9 cellular contexts compared by ENCODE assay signal in genomic region chr14:23325746-23326145, GRCh38. TPM values are rescaled to one million over a fixed set of nuclear protein-coding genes. Genes with fewer than 3 reads are reported as not detected.
DNase-seq lines count a peak whose midpoint lies in the region; ATAC-seq and TF ChIP-seq lines count a peak whose summit lies in the region.
"Not testable (repeated sequence)": the region's sequence is repeated elsewhere in the genome, so short reads cannot be mapped to it uniquely, and the experiment has no call there.
"Had no signal": no experiment of that assay in that cellular context is flagged by ENCODE, and none has a peak within 500 bp of the region (broad histone marks: within the 10 kb centered on the region; RNA-seq: fewer than 3 reads in every experiment).

No MANE protein-coding gene starts in this region.

- not testable (repeated sequence) for BruUV-seq in Calu3 (replicated peaks; lab: Mats Ljungman, UMichigan)

- WGBS in smooth muscle cell (ENCODE audit: low lambda C conversion rate) = 95% methylated on average over 5 of the region's 5 CpGs
- 46 to 66% methylated on average over 5 of the region's 5 CpGs for WGBS in testis, 2 donors

- not testable (repeated sequence) for H3K27me3 Mint-ChIP-seq in Calu3 (ENCODE audit: unreplicated experiment); T-helper 17 cell; activated naive CD8-positive, alpha-beta T cell treated with anti-CD3 and anti-CD28 coated beads, Interleukin-2, amount 50 U/mL, for 24 hours; glutamatergic neuron (ENCODE audit: unreplicated experiment); nephron (ENCODE audit: low read depth)

- H3K27me3 ChIP-seq in smooth muscle cell (ENCODE audit: low read depth); testis: not testable (repeated sequence)

- TF ChIP-seq CTCF in Calu3 (IDR thresholded peaks at IDR 0.05; ENCODE audit: unreplicated experiment); glutamatergic neuron (IDR thresholded peaks at IDR 0.05; ENCODE audit: partially characterized antibody, unreplicated experiment); nephron (IDR thresholded peaks at IDR 0.05; ENCODE audit: unreplicated experiment in 3 of 3); smooth muscle cell (IDR thresholded peaks at IDR 0.05; ENCODE audit: borderline replicate concordance, insufficient read depth, poor library complexity, severe bottlenecking); testis (IDR thresholded peaks at IDR 0.05): not testable (repeated sequence)

- H3K4me3 Mint-ChIP-seq in Calu3 (ENCODE audit: low read depth, unreplicated experiment); T-helper 17 cell; activated naive CD8-positive, alpha-beta T cell treated with anti-CD3 and anti-CD28 coated beads, Interleukin-2, amount 50 U/mL, for 24 hours: not testable (repeated sequence)
- H3K4me3 Mint-ChIP-seq in glutamatergic neuron (ENCODE audit: unreplicated experiment) (peak overlapping the region; percentile 14), nephron (peak overlapping the region; percentile 7 to 17 (median 15))

- not testable (repeated sequence) for H3K4me2 ChIP-seq in smooth muscle cell

- peak overlapping the region; percentile 13 for H3K27ac ChIP-seq in smooth muscle cell (ENCODE audit: low read depth)
- peak overlapping the region; percentile 99 for H3K27ac ChIP-seq in testis

- not testable (repeated sequence) for ATAC-seq in T-helper 17 cell; activated naive CD8-positive, alpha-beta T cell treated with anti-CD3 and anti-CD28 coated beads, Interleukin-2, amount 50 U/mL, for 24 hours

- peaks cover 33% of the 10 kb centered on the region for H4K20me1 ChIP-seq in smooth muscle cell (ENCODE audit: low read depth)

- not testable (repeated sequence) for H3K4me3 ChIP-seq in smooth muscle cell, testis

- H3K4me1 ChIP-seq in smooth muscle cell (ENCODE audit: low read depth) = peaks cover 13% of the 10 kb centered on the region
- peaks cover 41% of the 10 kb centered on the region for H3K4me1 ChIP-seq in testis

- not testable (repeated sequence) for H3K9me3 ChIP-seq in T-helper 17 cell (ENCODE audit: control insufficient read depth, low read length, poor library complexity, severe bottlenecking); smooth muscle cell (replicated peaks; ENCODE audit: low read depth); testis

- not testable (repeated sequence) for H2AFZ ChIP-seq in smooth muscle cell (ENCODE audit: low read depth)

- not testable (repeated sequence) for H3K9ac ChIP-seq in smooth muscle cell (ENCODE audit: low read depth)

- peaks cover 34% of the 10 kb centered on the region for H3F3A ChIP-seq in smooth muscle cell (ENCODE audit: low read depth)

- H3K4me1 Mint-ChIP-seq in Calu3 (ENCODE audit: low read depth, unreplicated experiment) = peaks cover 20% of the 10 kb centered on the region
- H3K4me1 Mint-ChIP-seq in T-helper 17 cell = peaks cover 18% of the 10 kb centered on the region
- peaks cover 24% of the 10 kb centered on the region for H3K4me1 Mint-ChIP-seq in activated naive CD8-positive, alpha-beta T cell treated with anti-CD3 and anti-CD28 coated beads, Interleukin-2, amount 50 U/mL, for 24 hours
- H3K4me1 Mint-ChIP-seq in glutamatergic neuron (ENCODE audit: low read depth, unreplicated experiment) = not testable (repeated sequence)
- H3K4me1 Mint-ChIP-seq in nephron = peaks cover 22% of the 10 kb centered on the region

- intact Hi-C loops in Calu3 (cut with micrococcal nuclease; ENCODE audit: unreplicated experiment) = loop anchor here (5.0 to 10.0 kb wide), 2 partner anchors 132 to 229 kb away; partner anchors contain the start of genes THTPA and ZFHX2
- intact Hi-C loops in testis (cut with DNase I; ENCODE audit: low total_unique reads) = not testable (repeated sequence)

- CTCF ChIA-PET in Calu3 (lab: Charles Lee) = not testable (repeated sequence)

- peaks cover 61% of the 10 kb centered on the region for H3K36me3 Mint-ChIP-seq in Calu3 (ENCODE audit: insufficient read depth, unreplicated experiment)
- H3K36me3 Mint-ChIP-seq in T-helper 17 cell (ENCODE audit: low read depth); glutamatergic neuron (ENCODE audit: unreplicated experiment): not testable (repeated sequence)
- H3K36me3 Mint-ChIP-seq in activated naive CD8-positive, alpha-beta T cell treated with anti-CD3 and anti-CD28 coated beads, Interleukin-2, amount 50 U/mL, for 24 hours (ENCODE audit: low read depth) = peaks cover 38% of the 10 kb centered on the region
- H3K36me3 Mint-ChIP-seq in nephron (ENCODE audit: low read depth) = peaks cover 41% of the 10 kb centered on the region

- peak overlapping the region; percentile 25 for H3K27ac Mint-ChIP-seq in Calu3 (ENCODE audit: unreplicated experiment)
- H3K27ac Mint-ChIP-seq in T-helper 17 cell = peak overlapping the region; percentile 51
- H3K27ac Mint-ChIP-seq in activated naive CD8-positive, alpha-beta T cell treated with anti-CD3 and anti-CD28 coated beads, Interleukin-2, amount 50 U/mL, for 24 hours = peak overlapping the region; percentile 7
- H3K27ac Mint-ChIP-seq in glutamatergic neuron (ENCODE audit: unreplicated experiment) = not testable (repeated sequence)
- peak overlapping the region; percentile 14 to 69 (median 24) for H3K27ac Mint-ChIP-seq in nephron

- H3K36me3 ChIP-seq in smooth muscle cell (ENCODE audit: low read depth); testis (ENCODE audit: low read depth, missing control alignments): not testable (repeated sequence)

- not testable (repeated sequence) for TF ChIP-seq POLR2A in testis (IDR thresholded peaks at IDR 0.05)

- H3K79me2 ChIP-seq in smooth muscle cell (ENCODE audit: low read depth) = peaks cover 25% of the 10 kb centered on the region

- not testable (repeated sequence) for H3K9me3 Mint-ChIP-seq in Calu3 (ENCODE audit: low read depth, unreplicated experiment); activated naive CD8-positive, alpha-beta T cell treated with anti-CD3 and anti-CD28 coated beads, Interleukin-2, amount 50 U/mL, for 24 hours; nephron
- peaks cover 14% of the 10 kb centered on the region for H3K9me3 Mint-ChIP-seq in glutamatergic neuron (ENCODE audit: unreplicated experiment)

- DNase-seq in Calu3; T-helper 17 cell; activated naive CD8-positive, alpha-beta T cell treated with anti-CD3 and anti-CD28 coated beads, Interleukin-2, amount 50 U/mL, for 24 hours; glutamatergic neuron; smooth muscle cell (lab: John Stamatoyannopoulos, UW; ENCODE audit: unreplicated experiment); testis: not testable (repeated sequence)

RNA-seq across cellular contexts. Expression of gene PABPN1, which starts 4.5 kb away (rescaled TPM):
- 173 and 181 TPM in 2 replicates for total RNA-seq in Calu3 (2022)
- total RNA-seq in T-helper 17 cell = 100 to 1,000 TPM; 168 to 182 TPM
- total RNA-seq in glutamatergic neuron (ENCODE audit: unreplicated experiment) = 355 TPM
- total RNA-seq in smooth muscle cell = 48.3 and 52.3 TPM in 2 replicates
- 139 and 156 TPM in 2 replicates for polyA plus RNA-seq in smooth muscle cell
- 100 to 1,000 TPM; 194 TPM for total RNA-seq in testis
- polyA plus RNA-seq in testis (ENCODE audit: insufficient read depth, low read depth, low replicate concordance) = 222 TPM

RNA-seq across cellular contexts. Expression of gene BCL2L2, which starts 19.1 kb away (rescaled TPM):
- 19.0 and 21.3 TPM in 2 replicates for total RNA-seq in Calu3 (2022)
- 1 to 10 TPM; 3.5 to 5.0 TPM for total RNA-seq in T-helper 17 cell
- 32.6 TPM for total RNA-seq in glutamatergic neuron (ENCODE audit: unreplicated experiment)
- total RNA-seq in smooth muscle cell = 11.7 and 13.2 TPM in 2 replicates
- 1.6 and 2.0 TPM in 2 replicates for polyA plus RNA-seq in smooth muscle cell
- total RNA-seq in testis = 10 to 100 TPM; 78.0 to 85.1 TPM
- 46.8 TPM for polyA plus RNA-seq in testis (ENCODE audit: insufficient read depth, low read depth, low replicate concordance)

RNA-seq across cellular contexts. Expression of gene PPP1R3E, which starts 23.1 kb away (rescaled TPM):
- total RNA-seq in Calu3 (2022) (12.8 and 16.2 TPM in 2 replicates), T-helper 17 cell (10 to 100 TPM; 30.6 to 33.8 TPM), glutamatergic neuron (ENCODE audit: unreplicated experiment) (10.8 TPM), smooth muscle cell (1.7 and 2.0 TPM in 2 replicates), testis (10 to 100 TPM; 30.4 to 43.5 TPM)
- polyA plus RNA-seq in smooth muscle cell (0.71 and 1.5 TPM in 2 replicates), testis (ENCODE audit: insufficient read depth, low read depth, low replicate concordance) (39.2 TPM)

RNA-seq across cellular contexts. Expression of gene SLC22A17, which starts 26.9 kb away (rescaled TPM):
- 0.39 and 0.61 TPM in 2 replicates for total RNA-seq in Calu3 (2022)
- 10 to 100 TPM in 1 of 2 donors, 1 to 10 TPM in 1; 3.7 to 10.5 TPM for total RNA-seq in T-helper 17 cell
- 70.6 TPM for total RNA-seq in glutamatergic neuron (ENCODE audit: unreplicated experiment)
- 70.3 and 81.0 TPM in 2 replicates for total RNA-seq in smooth muscle cell
- 127 and 134 TPM in 2 replicates for polyA plus RNA-seq in smooth muscle cell
- 10 to 100 TPM; 56.6 to 93.8 TPM for total RNA-seq in testis
- 37.3 TPM for polyA plus RNA-seq in testis (ENCODE audit: insufficient read depth, low read depth, low replicate concordance)

RNA-seq across cellular contexts. Expression of gene EFS, which starts 39.2 kb away (rescaled TPM):
- total RNA-seq in Calu3 (2022) (not detected in 2 replicates), T-helper 17 cell (not detected), glutamatergic neuron (ENCODE audit: unreplicated experiment) (90.4 TPM), smooth muscle cell (16.2 and 23.9 TPM in 2 replicates), testis (10 to 100 TPM in 1 of 2 donors, 1 to 10 TPM in 1; 7.6 to 10.3 TPM)
- polyA plus RNA-seq in smooth muscle cell (41.3 and 43.9 TPM in 2 replicates), testis (ENCODE audit: insufficient read depth, low read depth, low replicate concordance) (10.5 TPM)
- total RNA-seq: CD4-positive, alpha-beta T cell; HT1080 had no signal
